1 cellular context compared by ENCODE assay signal in the genomic region with DNA sequence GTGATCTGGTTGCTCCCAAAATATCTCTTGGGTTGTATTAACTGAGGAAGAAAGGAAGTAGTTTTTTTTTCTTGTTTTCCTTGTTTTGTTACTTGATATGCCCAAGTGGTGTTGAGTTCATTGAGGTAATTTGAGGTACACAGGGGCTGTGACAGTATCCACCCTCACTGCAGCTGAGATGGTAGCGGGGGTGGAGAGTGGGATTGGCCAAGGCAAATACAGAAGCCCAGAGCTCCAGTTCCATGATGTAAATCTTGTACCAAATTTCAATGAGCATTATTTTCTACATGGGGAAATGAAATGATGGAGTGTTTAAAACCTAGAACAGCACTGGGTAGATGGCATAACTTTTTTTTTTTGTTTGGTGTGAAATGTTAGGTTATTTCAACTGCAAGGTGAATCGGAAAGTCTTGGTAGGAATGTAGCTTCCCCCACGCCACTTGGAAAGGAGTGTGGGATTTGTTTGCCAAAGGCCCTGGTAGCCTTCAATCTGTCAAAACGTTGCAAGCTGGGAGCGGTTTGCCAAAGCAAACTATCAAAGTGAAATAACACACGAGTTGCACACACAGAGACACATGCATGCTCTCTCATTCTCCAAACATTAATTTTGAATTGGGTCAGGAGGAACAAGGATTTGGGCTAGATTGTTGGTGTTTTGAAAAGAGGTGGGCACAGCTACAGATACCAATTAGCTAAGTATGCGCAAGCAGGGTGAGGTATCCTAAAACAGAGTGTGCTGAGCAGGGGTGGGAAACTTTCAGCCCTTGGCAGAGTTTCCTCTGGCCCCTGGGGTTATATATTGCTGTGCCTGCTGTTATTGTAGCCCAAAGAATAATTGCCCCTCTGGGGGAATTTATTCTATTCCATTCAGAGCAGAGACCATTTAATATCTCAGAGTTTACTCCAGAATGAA.
TF ChIP-seq lines count a peak whose summit lies in the region.

No MANE protein-coding gene starts in this region.

TF ChIP-seq in IMR-90, 13 proteins besides CTCF, POLR2A, EP300 and RAD21:
- TF ChIP-seq, protein P1, sequence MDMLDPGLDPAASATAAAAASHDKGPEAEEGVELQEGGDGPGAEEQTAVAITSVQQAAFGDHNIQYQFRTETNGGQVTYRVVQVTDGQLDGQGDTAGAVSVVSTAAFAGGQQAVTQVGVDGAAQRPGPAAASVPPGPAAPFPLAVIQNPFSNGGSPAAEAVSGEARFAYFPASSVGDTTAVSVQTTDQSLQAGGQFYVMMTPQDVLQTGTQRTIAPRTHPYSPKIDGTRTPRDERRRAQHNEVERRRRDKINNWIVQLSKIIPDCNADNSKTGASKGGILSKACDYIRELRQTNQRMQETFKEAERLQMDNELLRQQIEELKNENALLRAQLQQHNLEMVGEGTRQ (IDR thresholded peaks at IDR 0.05; ENCODE audit: low read depth, low read length), result no peak
- TF ChIP-seq, protein P2, sequence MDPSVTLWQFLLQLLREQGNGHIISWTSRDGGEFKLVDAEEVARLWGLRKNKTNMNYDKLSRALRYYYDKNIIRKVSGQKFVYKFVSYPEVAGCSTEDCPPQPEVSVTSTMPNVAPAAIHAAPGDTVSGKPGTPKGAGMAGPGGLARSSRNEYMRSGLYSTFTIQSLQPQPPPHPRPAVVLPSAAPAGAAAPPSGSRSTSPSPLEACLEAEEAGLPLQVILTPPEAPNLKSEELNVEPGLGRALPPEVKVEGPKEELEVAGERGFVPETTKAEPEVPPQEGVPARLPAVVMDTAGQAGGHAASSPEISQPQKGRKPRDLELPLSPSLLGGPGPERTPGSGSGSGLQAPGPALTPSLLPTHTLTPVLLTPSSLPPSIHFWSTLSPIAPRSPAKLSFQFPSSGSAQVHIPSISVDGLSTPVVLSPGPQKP (IDR thresholded peaks at IDR 0.05; ENCODE audit: borderline replicate concordance, low read depth, low read length), result no peak
- TF ChIP-seq FOS (IDR thresholded peaks at IDR 0.05; ENCODE audit: low read depth, low read length) (no peak), CHD1 (IDR thresholded peaks at IDR 0.05; ENCODE audit: low read depth, low read length) (no peak), RCOR1 (IDR thresholded peaks at IDR 0.05; ENCODE audit: insufficient replicate concordance, low read length) (no peak), RFX5 (IDR thresholded peaks at IDR 0.05; ENCODE audit: low read depth, low read length) (no peak), MAFK (IDR thresholded peaks at IDR 0.05; ENCODE audit: low read depth, low read length) (no peak), NFE2L2 (IDR thresholded peaks at IDR 0.05; ENCODE audit: low read depth, low read length) (no peak), MAZ (IDR thresholded peaks at IDR 0.05; ENCODE audit: borderline replicate concordance, low read depth, low read length) (no peak), CEBPB (IDR thresholded peaks at IDR 0.05; ENCODE audit: low read depth, low read length) (no peak), SMC3 (IDR thresholded peaks at IDR 0.05; ENCODE audit: low read depth, low read length) (no peak), BHLHE40 (IDR thresholded peaks at IDR 0.05; ENCODE audit: low read depth, low read length) (no peak), MXI1 (IDR thresholded peaks at IDR 0.05; ENCODE audit: borderline replicate concordance, low read depth, low read length) (no peak)
